In genomic region chr2:215431778-215432758, GRCh38 we compare ENCODE assay signal across 1 cellular context.
TF ChIP-seq lines count a peak whose summit lies in the region.

No MANE protein-coding gene starts in this region.

TF ChIP-seq in SK-N-SH, 30 proteins besides CTCF, POLR2A, EP300 and RAD21 (continued from another document):
- TF ChIP-seq RXRA (IDR thresholded peaks at IDR 0.05; ENCODE audit: borderline replicate concordance, low read depth) (no peak), TEAD4 (IDR thresholded peaks at IDR 0.05; ENCODE audit: borderline replicate concordance, insufficient read depth) (no peak), USF1 (IDR thresholded peaks at IDR 0.05; ENCODE audit: borderline replicate concordance, low read depth) (no peak), NRF1 (IDR thresholded peaks at IDR 0.05; ENCODE audit: low read depth, low read length) (no peak), FOXJ3 (CRISPR knock-in tag; IDR thresholded peaks at IDR 0.05) (no peak), RCOR1 (IDR thresholded peaks at IDR 0.05; ENCODE audit: low read length) (no peak), MAX (IDR thresholded peaks at IDR 0.05; ENCODE audit: low read depth) (no peak), FOSL2 (IDR thresholded peaks at IDR 0.05; ENCODE audit: borderline replicate concordance, low read depth) (no peak), ZBTB33 (IDR thresholded peaks at IDR 0.05; ENCODE audit: borderline replicate concordance, low read depth) (no peak)
